14 cellular contexts compared by ENCODE assay signal in genomic region chr4:25903905-25904747, GRCh38. TPM values are rescaled to one million over a fixed set of nuclear protein-coding genes. Genes with fewer than 3 reads are reported as not detected.
DNase-seq lines count a peak whose midpoint lies in the region; ATAC-seq and TF ChIP-seq lines count a peak whose summit lies in the region.
"Had no signal": no experiment of that assay in that cellular context is flagged by ENCODE, and none has a peak within 500 bp of the region (broad histone marks: within the 10 kb centered on the region; RNA-seq: fewer than 3 reads in every experiment).

No MANE protein-coding gene starts in this region.

- H3K27ac ChIP-seq in esophagus muscularis mucosa (replicated peaks in 1 of 4) (no peak overlapping the region), transverse colon (peak overlapping the region in 1 of 4 donors; percentile 18)
- H3K27ac ChIP-seq: hepatocyte had no signal

- TF ChIP-seq POLR2A in esophagus muscularis mucosa (IDR thresholded peaks at IDR 0.05; ENCODE audit: low read depth): no peak
- no peak for TF ChIP-seq POLR2A in transverse colon (IDR thresholded peaks at IDR 0.05)

- peaks cover 10% of the 10 kb centered on the region for H3K4me1 Mint-ChIP-seq in CD14-positive monocyte

- no peaks in the 10 kb centered on the region for H3K36me3 ChIP-seq in esophagus muscularis mucosa
- no peaks in the 10 kb centered on the region for H3K36me3 ChIP-seq in BE2C
- H3K36me3 ChIP-seq in transverse colon: no peaks in the 10 kb centered on the region

- no peak for TF ChIP-seq CTCF in CD14-positive monocyte (IDR thresholded peaks at IDR 0.05)
- TF ChIP-seq CTCF in esophagus muscularis mucosa (IDR thresholded peaks at IDR 0.05): no peak
- TF ChIP-seq CTCF in BE2C (IDR thresholded peaks at IDR 0.05; ENCODE audit: low read depth, low read length): no peak
- TF ChIP-seq CTCF in transverse colon (IDR thresholded peaks at IDR 0.05): no peak

- peaks cover 0 to 1% (median 1%) of the 10 kb centered on the region in 3 donors for H3K27me3 Mint-ChIP-seq in CD14-positive monocyte (ENCODE audit: low read depth in 3 of 3)
- H3K27me3 Mint-ChIP-seq: activated CD4-positive, alpha-beta T cell treated with anti-CD3 and anti-CD28 coated beads for 36 hours; brain had no signal

- H3K4me1 ChIP-seq in esophagus muscularis mucosa (no peaks in the 10 kb centered on the region), BE2C (no peaks in the 10 kb centered on the region), transverse colon (no peaks in the 10 kb centered on the region)

- 71% methylated on average over 8 of the region's 8 CpGs for WGBS in esophagus muscularis mucosa
- 69 to 77% methylated on average over 8 of the region's 8 CpGs for WGBS in transverse colon (ENCODE audit: low coverage in 1 of 2), 2 donors

- no peak for DNase-seq in CD14-positive monocyte (ENCODE audit: low spot score)
- peak; percentile 13 for DNase-seq in cerebellar cortex (ENCODE audit: low spot score)
- no peak for DNase-seq in esophagus muscularis mucosa (ENCODE audit: extremely low spot score)
- DNase-seq in BE2C: no peak
- no peak for DNase-seq in transverse colon
- DNase-seq: activated CD4-positive, alpha-beta T cell treated with anti-CD3 and anti-CD28 coated beads for 36 hours; AML-193; mesenchymal stem cell had no signal

- H3K4me3 ChIP-seq in esophagus muscularis mucosa: no peak overlapping the region
- no peak overlapping the region for H3K4me3 ChIP-seq in BE2C (ENCODE audit: low read depth, low read length)
- H3K4me3 ChIP-seq in transverse colon: no peak overlapping the region
- H3K4me3 ChIP-seq: hepatocyte had no signal

- H3K4me3 Mint-ChIP-seq in CD14-positive monocyte: no peak overlapping the region
- H3K4me3 Mint-ChIP-seq: activated CD4-positive, alpha-beta T cell treated with anti-CD3 and anti-CD28 coated beads for 36 hours; brain had no signal

- H3K27me3 ChIP-seq in esophagus muscularis mucosa (no peaks in the 10 kb centered on the region), BE2C (no peaks in the 10 kb centered on the region), transverse colon (no peaks in the 10 kb centered on the region)
- H3K27me3 ChIP-seq: hepatocyte had no signal

- H3K36me3 Mint-ChIP-seq in CD14-positive monocyte: no peaks in the 10 kb centered on the region
- H3K36me3 Mint-ChIP-seq: brain had no signal

- intact Hi-C loops in CD14-positive monocyte (cut with micrococcal nuclease) (no loop called here), esophagus muscularis mucosa (cut with DNase I) (no loop called here), transverse colon (cut with DNase I; ENCODE audit: low total_unique reads) (no loop called here)

- H3K9me3 ChIP-seq in esophagus muscularis mucosa (no peaks in the 10 kb centered on the region), BE2C (no peaks in the 10 kb centered on the region), transverse colon (no peaks in the 10 kb centered on the region)

- peaks cover 0 to 10% (median 3%) of the 10 kb centered on the region in 7 donors for H3K9me3 Mint-ChIP-seq in CD14-positive monocyte

- peak; percentile 59 for ATAC-seq in GM19043 (IDR thresholded peaks at IDR 0.05; ENCODE audit: low read depth, unreplicated experiment)
- ATAC-seq in HG03175 (IDR thresholded peaks at IDR 0.05; ENCODE audit: unreplicated experiment): peak; percentile 60
- ATAC-seq in GM21447 (IDR thresholded peaks at IDR 0.05; ENCODE audit: unreplicated experiment): no peak
- ATAC-seq: activated CD4-positive, alpha-beta T cell treated with anti-CD3 and anti-CD28 coated beads for 36 hours had no signal

- in situ Hi-C loops in transverse colon (cut with MboI; ENCODE audit: low pct_ligation_motif_present in 1 of 4, low pct_unique_long_range_greater_than_20kb in 1 of 4, low sequenced_read_pairs in 3 of 4): no loop called here

- peak overlapping the region in 4 of 7 donors; percentile 2 to 26 (median 9) for H3K27ac Mint-ChIP-seq in CD14-positive monocyte
- H3K27ac Mint-ChIP-seq: activated CD4-positive, alpha-beta T cell treated with anti-CD3 and anti-CD28 coated beads for 36 hours; activated T-helper 2 cell treated with anti-CD3 and anti-CD28 coated beads, Interferon-gamma antibody, Interleukin-2, Interleukin-4, amounts not matched to agents 10 μg/mL and 5 μg/mL and 100 μg/mL, durations not matched to agents 14 hours and 24 hours and 36 hours had no signal

- TF ChIP-seq EP300 in esophagus muscularis mucosa (IDR thresholded peaks at IDR 0.05) (no peak), transverse colon (IDR thresholded peaks at IDR 0.05; ENCODE audit: low read depth) (no peak)

RNA-seq across cellular contexts. Expression of gene SMIM20, which starts 9.9 kb away (rescaled TPM):
- polyA plus RNA-seq in CD14-positive monocyte: 10 to 100 TPM; 33.7 to 38.1 TPM
- total RNA-seq in esophagus muscularis mucosa: 10 to 100 TPM; 24.0 to 33.2 (median 26.9) TPM
- 11.7 TPM for polyA plus RNA-seq in BE2C (2012; ENCODE audit: insufficient read depth, insufficient read length, low read depth)
- total RNA-seq in transverse colon: 10 to 100 TPM in 2 of 4 donors, 1 to 10 TPM in 2; 1.8 to 46.8 (median 16.4) TPM

RNA-seq across cellular contexts. Expression of gene SEL1L3, which starts 41.3 kb away (rescaled TPM):
- polyA plus RNA-seq in CD14-positive monocyte: 1 to 10 TPM in 1 of 2 donors, under 1 TPM in 1; 0.61 to 1.7 TPM
- total RNA-seq in esophagus muscularis mucosa (10 to 100 TPM in 1 of 4 donors, 1 to 10 TPM in 3; 3.3 to 11.7 (median 5.7) TPM), transverse colon (100 to 1,000 TPM in 2 of 4 donors, 10 to 100 TPM in 2; 51.3 to 128 (median 98.3) TPM)
- not detected for polyA plus RNA-seq in BE2C (2012; ENCODE audit: insufficient read depth, insufficient read length, low read depth)

Comparison
In these comparisons a context has a peak if more than half of its experiments do, and no peak if none do; other contexts are left out.
1. RNA of gene SEL1L3, which starts 41.3 kb away (total RNA-seq): 51.3 to 128 TPM in transverse colon; 3.3 to 11.7 TPM in esophagus muscularis mucosa; every median in the first group is over 4 times any median in the second.